15 cellular contexts compared by ENCODE assay signal in genomic region chr1:25485536-25486235, GRCh38. TPM values are rescaled to one million over a fixed set of nuclear protein-coding genes. Genes with fewer than 3 reads are reported as not detected.
DNase-seq lines count a peak whose midpoint lies in the region; ATAC-seq and TF ChIP-seq lines count a peak whose summit lies in the region.
"Had no signal": no experiment of that assay in that cellular context is flagged by ENCODE, and none has a peak within 500 bp of the region (broad histone marks: within the 10 kb centered on the region; RNA-seq: fewer than 3 reads in every experiment).

No MANE protein-coding gene starts in this region.

- in situ Hi-C loops in G401 (cut with HindIII; ENCODE audit: low sequenced_read_pairs), result no loop called here

- peak overlapping the region; percentile 84 for H3K27ac Mint-ChIP-seq in memory B cell

- H3K9me3 ChIP-seq in HUES64 (ENCODE audit: insufficient read depth, low read depth, low read length), result no peaks in the 10 kb centered on the region
- no peaks in the 10 kb centered on the region for H3K9me3 ChIP-seq in uterus
- H3K9me3 ChIP-seq: tibial artery had no signal

- peak; percentile 40 for DNase-seq in G401 (ENCODE audit: low spot score)
- peak; percentile 22 for DNase-seq in SKM-1 treated with dmso at 0.1 percent for 144 hours (lab: John Stamatoyannopoulos, UW; ENCODE audit: unreplicated experiment)
- DNase-seq in memory B cell (ENCODE audit: low spot score in 2 of 2), result no peak
- no peak for DNase-seq in uterus
- no peak for DNase-seq in NCI-H2107 treated with DMSO at 0.1 percent for 48 hours (lab: John Stamatoyannopoulos, UW; ENCODE audit: unreplicated experiment)
- DNase-seq: Calu3, MM.1S, NCI-H2029, right cardiac atrium, SHP77, tibial artery had no signal

- no peak for TF ChIP-seq CTCF in uterus (IDR thresholded peaks at IDR 0.05)

- no peak overlapping the region for H3K4me3 ChIP-seq in HUES64 (ENCODE audit: low read length)
- no peak overlapping the region for H3K4me3 ChIP-seq in uterus
- H3K4me3 ChIP-seq: coronary artery, tibial artery had no signal

- H3K27ac ChIP-seq in HUES64 (ENCODE audit: low read depth, low read length) (0 out of 2 replicates have a peak overlapping the region, but pooled peaks have one; percentile 6), uterus (no peak overlapping the region)
- H3K27ac ChIP-seq: coronary artery had no signal

- no peak for TF ChIP-seq POLR2A in uterus (IDR thresholded peaks at IDR 0.05)

- peaks cover 14% of the 10 kb centered on the region for H3K4me1 Mint-ChIP-seq in memory B cell

- no peak overlapping the region for H3K9ac ChIP-seq in HUES64 (ENCODE audit: low read depth, low read length)

- no peaks in the 10 kb centered on the region for H3K27me3 Mint-ChIP-seq in memory B cell

- 92% methylated on average over 4 of the region's 6 CpGs for whole genome bisulfite sequencing in HUES64

- ATAC-seq in memory B cell (ENCODE audit: low read depth), result no peak
- no peak for ATAC-seq in HG02852 (IDR thresholded peaks at IDR 0.05; ENCODE audit: unreplicated experiment)
- ATAC-seq: activated CD4-positive, CD25-positive, alpha-beta regulatory T cell treated with anti-CD3 and anti-CD28 coated beads, Interleukin-2, amount 50 U/mL, for 24 hours; right cardiac atrium had no signal

- H3K36me3 ChIP-seq in HUES64 (ENCODE audit: insufficient read depth, low read length), result peaks cover 24% of the 10 kb centered on the region
- no peaks in the 10 kb centered on the region for H3K36me3 ChIP-seq in uterus

- no peak overlapping the region for H3K4me3 Mint-ChIP-seq in memory B cell

- H3K4me1 ChIP-seq in HUES64 (ENCODE audit: insufficient read depth, low read length) (peaks cover 33% of the 10 kb centered on the region), uterus (no peaks in the 10 kb centered on the region)

- intact Hi-C loops in uterus (cut with DNase I; ENCODE audit: low total_unique reads), result no loop called here

- peaks cover 14% of the 10 kb centered on the region for H3K36me3 Mint-ChIP-seq in memory B cell

- H3K9me3 Mint-ChIP-seq in memory B cell, result no peaks in the 10 kb centered on the region

- H3K27me3 ChIP-seq in HUES64 (ENCODE audit: insufficient read depth, low read length) (no peaks in the 10 kb centered on the region), uterus (no peaks in the 10 kb centered on the region)
- H3K27me3 ChIP-seq: tibial artery had no signal

RNA-seq across cellular contexts. Expression of gene MACO1, which starts 55.0 kb away (rescaled TPM):
- total RNA-seq in G401 (2014; rRNA removed; shearing (Covaris generic)), result 79.2 and 84.0 TPM in 2 replicates
- 15.3 TPM for polyA plus RNA-seq in HUES64 (2013, experiment 1 of 2)
- polyA plus RNA-seq in HUES64 (2013, experiment 2 of 2), result 14.3 TPM
- total RNA-seq in uterus, result 10 to 100 TPM; 15.4 to 26.8 (median 20.2) TPM

RNA-seq across cellular contexts. Expression of gene LDLRAP1, which starts 57.7 kb away (rescaled TPM):
- 10.8 and 30.6 TPM in 2 replicates for total RNA-seq in G401 (2014; rRNA removed; shearing (Covaris generic))
- 9.5 TPM for polyA plus RNA-seq in HUES64 (2013, experiment 1 of 2)
- polyA plus RNA-seq in HUES64 (2013, experiment 2 of 2), result 12.1 TPM
- 10 to 100 TPM in 1 of 4 donors, 1 to 10 TPM in 3; 1.2 to 26.6 (median 7.7) TPM for total RNA-seq in uterus

Comparison
In these comparisons a context has a peak if more than half of its experiments do, and no peak if none do; other contexts are left out.
1. DNase-seq: peak in G401 (single experiment) and SKM-1 treated with dmso at 0.1 percent for 144 hours (single experiment); none in memory B cell (0 of 2), uterus (0 of 2) and NCI-H2107 treated with DMSO at 0.1 percent for 48 hours (single experiment).